ENCODE assay signal across 3 cellular contexts in the genomic region with DNA sequence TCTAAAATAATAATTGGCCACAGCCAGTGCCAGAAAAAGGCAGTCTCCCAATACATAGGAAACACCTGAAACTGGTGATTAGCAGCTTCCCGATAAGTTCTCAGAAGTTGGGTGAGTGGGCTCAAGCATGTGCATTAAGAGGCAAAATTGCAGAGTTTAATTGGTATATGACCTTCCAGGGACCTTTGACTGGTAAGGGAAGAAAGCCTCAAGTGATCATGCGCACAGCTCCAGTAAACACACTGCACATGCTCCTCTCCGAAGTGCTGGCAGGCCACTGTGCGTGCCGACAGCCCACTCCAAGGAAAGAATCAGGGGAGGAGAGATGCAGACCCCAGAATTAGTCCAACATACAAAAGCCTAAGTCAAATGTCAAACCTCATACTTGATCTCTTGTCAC. TPM values are rescaled to one million over a fixed set of nuclear protein-coding genes. Genes with fewer than 3 reads are reported as not detected.
"Had no signal": no experiment of that assay in that cellular context is flagged by ENCODE, and none has a peak within 500 bp of the region (broad histone marks: within the 10 kb centered on the region; RNA-seq: fewer than 3 reads in every experiment).

No MANE protein-coding gene starts in this region.

- H3K4me3 ChIP-seq: GM12878 had no signal

- ATAC-seq: GM12878 had no signal

- DNase-seq: GDM1, GF-D8 had no signal

RNA-seq across cellular contexts. Expression of a gene that starts 18.9 kb away (rescaled TPM):
- total RNA-seq: GM12878 had no signal
